7 cellular contexts compared by ENCODE assay signal in genomic region chrX:70132877-70133302, GRCh38. TPM values are rescaled to one million over a fixed set of nuclear protein-coding genes. Genes with fewer than 3 reads are reported as not detected.
DNase-seq lines count a peak whose midpoint lies in the region; ATAC-seq and TF ChIP-seq lines count a peak whose summit lies in the region.

No MANE protein-coding gene starts in this region.

- peak; percentile 1 for ATAC-seq in GM21576 (IDR thresholded peaks at IDR 0.05; ENCODE audit: unreplicated experiment)
- ATAC-seq in naive B cell (ENCODE audit: low read depth in 2 of 2) = no peak
- ATAC-seq in GM18498 (IDR thresholded peaks at IDR 0.05; ENCODE audit: unreplicated experiment) = no peak

- H3K4me3 ChIP-seq in Loucy (ENCODE audit: low read length, poor library complexity, severe bottlenecking) = peak overlapping the region; percentile 98

- H3K36me3 ChIP-seq in Loucy (ENCODE audit: insufficient read depth, low read length) = no peaks in the 10 kb centered on the region

- H3K4me1 ChIP-seq in Loucy (ENCODE audit: insufficient read depth, low read length, poor library complexity, severe bottlenecking) = peaks cover 29% of the 10 kb centered on the region

- H3K4me3 Mint-ChIP-seq in dendritic cell treated with granulocyte-macrophage colony-stimulating factor and Interleukin-4, amounts not matched to agents 40 ng/mL and 50 ng/mL, for 4 days = peak overlapping the region; percentile 98
- H3K4me3 Mint-ChIP-seq in naive B cell = peak overlapping the region; percentile 93 to 99 (median 96)

- H3F3A ChIP-seq in Loucy (ENCODE audit: low read depth) = 0 out of 2 replicates have a peak, but pooled peaks cover 2% of the 10 kb centered on the region

- H2AFZ ChIP-seq in Loucy (ENCODE audit: low read length) = peak overlapping the region; percentile 93

- in situ Hi-C loops in GM13977 (cut with MboI; ENCODE audit: low pct_unique_long_range_greater_than_20kb, low sequenced_read_pairs, unreplicated experiment) = no loop called here

- DNase-seq in naive B cell = no peak
- no peak for DNase-seq in GM13977 (ENCODE audit: low spot score)
- no peak for DNase-seq in AG08395 (ENCODE audit: low spot score)

- intact Hi-C loops in dendritic cell treated with granulocyte-macrophage colony-stimulating factor and Interleukin-4, amounts not matched to agents 40 ng/mL and 50 ng/mL, for 4 days (cut with micrococcal nuclease) = loop anchor here (1.0 to 10.0 kb wide), 3 partner anchors 156 to 516 kb away; partner anchors contain the start of genes EDA and PDZD11

- H3K79me2 ChIP-seq in Loucy (ENCODE audit: insufficient read depth, low read length) = peaks cover 30% of the 10 kb centered on the region

- H3K4me1 Mint-ChIP-seq in dendritic cell treated with granulocyte-macrophage colony-stimulating factor and Interleukin-4, amounts not matched to agents 40 ng/mL and 50 ng/mL, for 4 days (ENCODE audit: low read depth) = peaks cover 26% of the 10 kb centered on the region
- H3K4me1 Mint-ChIP-seq in naive B cell = peaks cover 7 to 25% (median 23%) of the 10 kb centered on the region in 3 donors

- H3K4me2 ChIP-seq in Loucy (ENCODE audit: low read depth, low read length, poor library complexity, severe bottlenecking) = peak overlapping the region; percentile 97

- peak overlapping the region; percentile 82 for H3K9ac ChIP-seq in Loucy (ENCODE audit: low read depth, low read length, poor library complexity, severe bottlenecking)

- no peaks in the 10 kb centered on the region for H3K9me3 Mint-ChIP-seq in dendritic cell treated with granulocyte-macrophage colony-stimulating factor and Interleukin-4, amounts not matched to agents 40 ng/mL and 50 ng/mL, for 4 days
- peaks cover 0 to 2% (median 0%) of the 10 kb centered on the region in 7 donors for H3K9me3 Mint-ChIP-seq in naive B cell

- H3K27me3 ChIP-seq in Loucy (ENCODE audit: insufficient read depth, low read length, poor library complexity, severe bottlenecking) = no peaks in the 10 kb centered on the region

- TF ChIP-seq CTCF in Loucy (conservative IDR thresholded peaks at IDR 0.05; ENCODE audit: low read length) = no peak
- no peak for TF ChIP-seq CTCF in GM13977 (IDR thresholded peaks at IDR 0.05; ENCODE audit: extremely low read depth, insufficient read depth, missing control alignments)

- peaks cover 39% of the 10 kb centered on the region for H3K36me3 Mint-ChIP-seq in dendritic cell treated with granulocyte-macrophage colony-stimulating factor and Interleukin-4, amounts not matched to agents 40 ng/mL and 50 ng/mL, for 4 days (ENCODE audit: low read depth)
- no peaks in the 10 kb centered on the region for H3K36me3 Mint-ChIP-seq in naive B cell

- H4K20me1 ChIP-seq in Loucy (ENCODE audit: insufficient read depth, low read length, poor library complexity, severe bottlenecking) = peaks cover 16% of the 10 kb centered on the region

- H3K9me2 ChIP-seq in Loucy (replicated peaks; ENCODE audit: low read depth, low read length) = no peaks in the 10 kb centered on the region

- H3K9me3 ChIP-seq in Loucy (ENCODE audit: insufficient read depth, low read depth, low read length) = no peaks in the 10 kb centered on the region

- peaks cover 3% of the 10 kb centered on the region for H3K27me3 Mint-ChIP-seq in dendritic cell treated with granulocyte-macrophage colony-stimulating factor and Interleukin-4, amounts not matched to agents 40 ng/mL and 50 ng/mL, for 4 days
- H3K27me3 Mint-ChIP-seq in naive B cell = no peaks in the 10 kb centered on the region

- peak overlapping the region; percentile 93 for H3K27ac Mint-ChIP-seq in dendritic cell treated with granulocyte-macrophage colony-stimulating factor and Interleukin-4, amounts not matched to agents 40 ng/mL and 50 ng/mL, for 4 days
- H3K27ac Mint-ChIP-seq in naive B cell = peak overlapping the region; percentile 95 to 100 (median 98)

RNA-seq across cellular contexts. Expression of gene IGBP1, which starts 0.4 kb away (rescaled TPM):
- polyA plus RNA-seq in naive B cell (ENCODE audit: low read depth in 6 of 6) = 10 to 100 TPM; 54.2 to 80.6 (median 61.8) TPM

RNA-seq across cellular contexts. Expression of gene DGAT2L6, which starts 44.4 kb away (rescaled TPM):
- not detected for polyA plus RNA-seq in naive B cell (ENCODE audit: low read depth in 6 of 6)
